8 cellular contexts compared by ENCODE assay signal in genomic region chr17:28744802-28745051, GRCh38. TPM values are rescaled to one million over a fixed set of nuclear protein-coding genes. Genes with fewer than 3 reads are reported as not detected.
A peak's percentile ranks its signal among the peaks of the same experiment; 100 is the strongest.
DNase-seq lines count a peak whose midpoint lies in the region; ATAC-seq and TF ChIP-seq lines count a peak whose summit lies in the region.

No MANE protein-coding gene starts in this region.

- CTCF ChIA-PET in PC-9 (lab: Charles Lee): no interaction called here

- H3K27ac ChIP-seq in CD4-positive, CD25-positive, alpha-beta regulatory T cell (ENCODE audit: insufficient read depth, low read length, poor library complexity, severe bottlenecking): peak overlapping the region; percentile 92
- H3K27ac ChIP-seq in PC-9: peak overlapping the region; percentile 96
- peak overlapping the region; percentile 99 for H3K27ac ChIP-seq in endodermal cell (ENCODE audit: low read depth, low read length)
- peak overlapping the region; percentile 100 for H3K27ac ChIP-seq in neural progenitor cell

- peaks cover 14% of the 10 kb centered on the region for H3K36me3 ChIP-seq in CD4-positive, CD25-positive, alpha-beta regulatory T cell (ENCODE audit: control insufficient read depth, insufficient read depth, low read length)
- peaks cover 18% of the 10 kb centered on the region for H3K36me3 ChIP-seq in PC-9 (ENCODE audit: low read depth)
- peaks cover 44% of the 10 kb centered on the region for H3K36me3 ChIP-seq in endodermal cell (ENCODE audit: control insufficient read depth, insufficient read depth, low read length)
- no peaks in the 10 kb centered on the region for H3K36me3 ChIP-seq in neural progenitor cell

- peaks cover 34% of the 10 kb centered on the region for H3K4me1 ChIP-seq in CD4-positive, CD25-positive, alpha-beta regulatory T cell (ENCODE audit: control insufficient read depth, insufficient read depth, low read length, poor library complexity, severe bottlenecking)
- H3K4me1 ChIP-seq in PC-9 (replicated peaks; ENCODE audit: insufficient read depth): peaks cover 52% of the 10 kb centered on the region
- peaks cover 10% of the 10 kb centered on the region for H3K4me1 ChIP-seq in endodermal cell (ENCODE audit: control insufficient read depth, insufficient read depth, low read length)
- peaks cover 16% of the 10 kb centered on the region for H3K4me1 ChIP-seq in neural progenitor cell

- peaks cover 0 to 30% (median 3%) of the 10 kb centered on the region in 4 donors for H3K4me1 Mint-ChIP-seq in CD4-positive, CD25-positive, alpha-beta regulatory T cell
- peaks cover 9% of the 10 kb centered on the region for H3K4me1 Mint-ChIP-seq in endodermal cell
- peaks cover 22% of the 10 kb centered on the region for H3K4me1 Mint-ChIP-seq in neural progenitor cell

- H3K27me3 ChIP-seq in CD4-positive, CD25-positive, alpha-beta regulatory T cell (ENCODE audit: control insufficient read depth, insufficient read depth, low read length): no peaks in the 10 kb centered on the region
- H3K27me3 ChIP-seq in PC-9 (ENCODE audit: insufficient read depth, low read depth) (no peaks in the 10 kb centered on the region), endodermal cell (ENCODE audit: control insufficient read depth, insufficient read depth, low read length, poor library complexity, severe bottlenecking) (no peaks in the 10 kb centered on the region), neural progenitor cell (no peaks in the 10 kb centered on the region)

- no peaks in the 10 kb centered on the region for H3K9me3 Mint-ChIP-seq in CD4-positive, CD25-positive, alpha-beta regulatory T cell
- H3K9me3 Mint-ChIP-seq in endodermal cell (no peaks in the 10 kb centered on the region), neural progenitor cell (no peaks in the 10 kb centered on the region)

- ATAC-seq in CD4-positive, CD25-positive, alpha-beta regulatory T cell (ENCODE audit: low read depth in 2 of 2): no peak
- no peak for ATAC-seq in HG02973 (IDR thresholded peaks at IDR 0.05; ENCODE audit: unreplicated experiment)
- ATAC-seq in HG03460 (IDR thresholded peaks at IDR 0.05; ENCODE audit: unreplicated experiment): no peak

- H3K79me2 ChIP-seq in PC-9 (ENCODE audit: low read depth): peaks cover 52% of the 10 kb centered on the region
- H3K79me2 ChIP-seq in neural progenitor cell (ENCODE audit: low read depth): peaks cover 40% of the 10 kb centered on the region

- H3K9ac ChIP-seq in endodermal cell (ENCODE audit: extremely low read depth, low read length, poor library complexity, severe bottlenecking) (peak overlapping the region; percentile 100), neural progenitor cell (peak overlapping the region; percentile 99)

- peak overlapping the region; percentile 74 to 93 (median 88) for H3K27ac Mint-ChIP-seq in CD4-positive, CD25-positive, alpha-beta regulatory T cell
- H3K27ac Mint-ChIP-seq in endodermal cell (peak overlapping the region; percentile 99), neural progenitor cell (peak overlapping the region; percentile 96)

- POLR2A ChIA-PET in PC-9 (lab: Charles Lee; ENCODE audit: unreplicated experiment): interaction anchor here (0.8 kb wide), 1 partner anchor 17 kb away, joined by 5 read pairs; no protein-coding TSS in a partner anchor

- H2AFZ ChIP-seq in PC-9 (no peak overlapping the region), neural progenitor cell (replicated peaks) (no peak overlapping the region)

- WGBS in endodermal cell (ENCODE audit: insufficient coverage in 1 of 2, insufficient read length in 1 of 2), 2 experiments: 0 to 1% methylated on average over 9 to 11 of the region's 11 CpGs

- H4K20me1 ChIP-seq in PC-9 (ENCODE audit: insufficient read depth) (peaks cover 27% of the 10 kb centered on the region; the same call in 1 of the 2 replicates), neural progenitor cell (ENCODE audit: low read depth) (peaks cover 55% of the 10 kb centered on the region)

- no peaks in the 10 kb centered on the region for H3K9me3 ChIP-seq in CD4-positive, CD25-positive, alpha-beta regulatory T cell (ENCODE audit: control insufficient read depth in 2 of 2, low read length in 2 of 2)
- no peaks in the 10 kb centered on the region; the same call in 1 of the 2 replicates for H3K9me3 ChIP-seq in PC-9 (ENCODE audit: insufficient read depth, low read depth)
- no peaks in the 10 kb centered on the region for H3K9me3 ChIP-seq in endodermal cell (ENCODE audit: control insufficient read depth, low read length)
- no peaks in the 10 kb centered on the region for H3K9me3 ChIP-seq in neural progenitor cell (ENCODE audit: low read depth)

- no peak for DNase-seq in CD4-positive, CD25-positive, alpha-beta regulatory T cell
- DNase-seq in PC-9 (no peak), endodermal cell (no peak), neural progenitor cell (ENCODE audit: low spot score) (no peak), NCI-H526 treated with DMSO at 0.1 percent for 48 hours (lab: John Stamatoyannopoulos, UW) (no peak)
- no peak for DNase-seq in stimulated activated naive CD4-positive, alpha-beta T cell treated with Interleukin-2 at 50 U/mL for 16 hours (lab: John Stamatoyannopoulos, UW)

- peak overlapping the region; percentile 90 to 97 (median 93) for H3K4me3 Mint-ChIP-seq in CD4-positive, CD25-positive, alpha-beta regulatory T cell
- H3K4me3 Mint-ChIP-seq in endodermal cell: peak overlapping the region; percentile 93
- peak overlapping the region; percentile 91 for H3K4me3 Mint-ChIP-seq in neural progenitor cell

- BruUV-seq in PC-9 (replicated peaks; lab: Mats Ljungman, UMichigan): TSS peak; percentile 61

- intact Hi-C loops in PC-9 (cut with micrococcal nuclease; ENCODE audit: unreplicated experiment): loop anchor here (5.0 kb wide), 1 partner anchor 208 kb away; the partner anchor contains the start of gene PHF12

- peaks cover 73% of the 10 kb centered on the region for H3F3A ChIP-seq in PC-9 (ENCODE audit: insufficient read depth, low read depth)
- peaks cover 66% of the 10 kb centered on the region for H3F3A ChIP-seq in neural progenitor cell (ENCODE audit: low read depth)

- no peaks in the 10 kb centered on the region for H3K27me3 Mint-ChIP-seq in CD4-positive, CD25-positive, alpha-beta regulatory T cell
- H3K27me3 Mint-ChIP-seq in endodermal cell (ENCODE audit: insufficient read depth) (no peaks in the 10 kb centered on the region), neural progenitor cell (ENCODE audit: insufficient read depth, low read depth) (peaks cover 4% of the 10 kb centered on the region)

- peak overlapping the region; percentile 89 for H3K4me3 ChIP-seq in CD4-positive, CD25-positive, alpha-beta regulatory T cell (ENCODE audit: low read depth, low read length)
- H3K4me3 ChIP-seq in PC-9: peak overlapping the region; percentile 97
- peak overlapping the region; percentile 99 for H3K4me3 ChIP-seq in endodermal cell (ENCODE audit: low read length)
- H3K4me3 ChIP-seq in neural progenitor cell: peak overlapping the region; percentile 78

- H3K4me2 ChIP-seq in PC-9 (peak overlapping the region; percentile 90), neural progenitor cell (peak overlapping the region; percentile 88)

- H3K9me2 ChIP-seq in PC-9 (ENCODE audit: insufficient read depth): no peaks in the 10 kb centered on the region

- TF ChIP-seq CTCF in PC-9 (conservative IDR thresholded peaks at IDR 0.05) (no peak), endodermal cell (conservative IDR thresholded peaks at IDR 0.05) (no peak), neural progenitor cell (IDR thresholded peaks at IDR 0.05) (no peak)

- H3K36me3 Mint-ChIP-seq in CD4-positive, CD25-positive, alpha-beta regulatory T cell: no peaks in the 10 kb centered on the region
- H3K36me3 Mint-ChIP-seq in endodermal cell (ENCODE audit: low read depth) (peaks cover 32% of the 10 kb centered on the region), neural progenitor cell (peaks cover 2% of the 10 kb centered on the region)

RNA-seq across cellular contexts. Expression of gene TRAF4, which starts 0.9 kb away (rescaled TPM):
- total RNA-seq in CD4-positive, CD25-positive, alpha-beta regulatory T cell: 320 TPM
- 1 to 10 TPM; 1.1 to 2.9 (median 1.7) TPM for polyA plus RNA-seq in CD4-positive, CD25-positive, alpha-beta regulatory T cell
- total RNA-seq in PC-9 (2021) (159 and 169 TPM in 2 replicates), endodermal cell (100 to 1,000 TPM; 168 to 169 TPM), neural progenitor cell (ENCODE audit: low replicate concordance) (32.2 and 94.1 TPM in 2 replicates)
- 118 TPM for polyA plus RNA-seq in endodermal cell (2013, experiment 1 of 2)
- polyA plus RNA-seq in endodermal cell (2013, experiment 2 of 2): 106 TPM

RNA-seq across cellular contexts. Expression of gene NEK8, which starts 16.1 kb away (rescaled TPM):
- total RNA-seq in CD4-positive, CD25-positive, alpha-beta regulatory T cell: 7.5 TPM
- polyA plus RNA-seq in CD4-positive, CD25-positive, alpha-beta regulatory T cell: 1 to 10 TPM; 1.8 to 2.6 (median 2.0) TPM
- 11.5 and 12.1 TPM in 2 replicates for total RNA-seq in PC-9 (2021)
- total RNA-seq in endodermal cell: 10 to 100 TPM; 11.2 to 15.7 TPM
- polyA plus RNA-seq in endodermal cell (2013, experiment 1 of 2): 5.7 TPM
- 5.5 TPM for polyA plus RNA-seq in endodermal cell (2013, experiment 2 of 2)
- total RNA-seq in neural progenitor cell (ENCODE audit: low replicate concordance): 3.7 and 9.2 TPM in 2 replicates

RNA-seq across cellular contexts. Expression of gene TLCD1, which starts 18.7 kb away (rescaled TPM):
- total RNA-seq in CD4-positive, CD25-positive, alpha-beta regulatory T cell: 1.3 TPM
- not detected for polyA plus RNA-seq in CD4-positive, CD25-positive, alpha-beta regulatory T cell
- total RNA-seq in PC-9 (2021) (14.7 and 19.4 TPM in 2 replicates), endodermal cell (10 to 100 TPM; 17.0 to 22.9 TPM), neural progenitor cell (ENCODE audit: low replicate concordance) (10.0 and 13.4 TPM in 2 replicates)
- 8.3 TPM for polyA plus RNA-seq in endodermal cell (2013, experiment 1 of 2)
- 7.2 TPM for polyA plus RNA-seq in endodermal cell (2013, experiment 2 of 2)

RNA-seq across cellular contexts. Expression of gene RPL23A, which starts 24.9 kb away (rescaled TPM):
- 2,050 TPM for total RNA-seq in CD4-positive, CD25-positive, alpha-beta regulatory T cell
- 1,000 to 10,000 TPM; 4,206 to 5,707 (median 4,669) TPM for polyA plus RNA-seq in CD4-positive, CD25-positive, alpha-beta regulatory T cell
- 1,474 and 1,510 TPM in 2 replicates for total RNA-seq in PC-9 (2021)
- total RNA-seq in endodermal cell: 1,000 to 10,000 TPM; 1,639 TPM
- 2,129 TPM for polyA plus RNA-seq in endodermal cell (2013, experiment 1 of 2)
- 2,042 TPM for polyA plus RNA-seq in endodermal cell (2013, experiment 2 of 2)
- 581 and 932 TPM in 2 replicates for total RNA-seq in neural progenitor cell (ENCODE audit: low replicate concordance)

RNA-seq across cellular contexts. Expression of gene RAB34, which starts 27.1 kb away (rescaled TPM):
- total RNA-seq in CD4-positive, CD25-positive, alpha-beta regulatory T cell: 4.0 TPM
- 10 to 100 TPM in 1 of 4 donors, 1 to 10 TPM in 3; 6.6 to 11.5 (median 6.9) TPM for polyA plus RNA-seq in CD4-positive, CD25-positive, alpha-beta regulatory T cell
- total RNA-seq in PC-9 (2021) (161 and 174 TPM in 2 replicates), endodermal cell (100 to 1,000 TPM; 111 to 112 TPM), neural progenitor cell (ENCODE audit: low replicate concordance) (82.8 and 133 TPM in 2 replicates)
- polyA plus RNA-seq in endodermal cell (2013, experiment 1 of 2): 92.9 TPM
- 105 TPM for polyA plus RNA-seq in endodermal cell (2013, experiment 2 of 2)
